ENCODE assay signal across 26 cellular contexts in the genomic region with DNA sequence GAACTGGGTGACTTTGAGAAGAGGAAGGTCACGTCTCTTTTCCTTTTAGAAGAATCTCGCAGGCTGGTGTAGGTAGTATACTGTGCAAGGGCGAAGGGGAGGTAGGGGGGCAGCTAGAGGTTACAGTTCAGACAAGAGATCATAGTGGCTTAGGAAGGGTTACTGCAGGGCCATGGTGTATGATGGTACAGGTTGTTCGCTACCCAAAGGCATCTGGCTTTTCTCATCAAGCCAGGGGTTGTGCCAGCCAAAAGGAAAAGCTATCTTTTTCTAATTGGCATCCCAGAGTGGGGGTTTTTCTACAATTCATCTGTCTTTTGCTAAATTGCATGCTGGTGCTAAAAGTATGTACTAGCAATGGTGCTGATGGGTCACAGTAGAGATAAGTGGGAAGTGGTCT. TPM values are rescaled to one million over a fixed set of nuclear protein-coding genes. Genes with fewer than 3 reads are reported as not detected.
DNase-seq lines count a peak whose midpoint lies in the region; ATAC-seq and TF ChIP-seq lines count a peak whose summit lies in the region.
"Had no signal": no experiment of that assay in that cellular context is flagged by ENCODE, and none has a peak within 500 bp of the region (broad histone marks: within the 10 kb centered on the region; RNA-seq: fewer than 3 reads in every experiment).

No MANE protein-coding gene starts in this region.

- H3K9me3 ChIP-seq in breast epithelium (no peaks in the 10 kb centered on the region), muscle layer of colon (ENCODE audit: low read length) (no peaks in the 10 kb centered on the region), suprapubic skin (no peaks in the 10 kb centered on the region), vagina (no peaks in the 10 kb centered on the region)
- H3K9me3 ChIP-seq: BLaER1 had no signal

- no peaks in the 10 kb centered on the region for H3K36me3 ChIP-seq in breast epithelium
- H3K36me3 ChIP-seq in muscle layer of colon (ENCODE audit: insufficient read depth, low read length), result no peaks in the 10 kb centered on the region
- H3K36me3 ChIP-seq in suprapubic skin, result no peaks in the 10 kb centered on the region
- H3K36me3 ChIP-seq in vagina, result no peaks in the 10 kb centered on the region
- H3K36me3 ChIP-seq: BLaER1 had no signal

- H3K4me1 ChIP-seq in breast epithelium, result no peaks in the 10 kb centered on the region
- peaks cover 84% of the 10 kb centered on the region for H3K4me1 ChIP-seq in muscle layer of colon (ENCODE audit: insufficient read depth, low read length)
- peaks cover 44% of the 10 kb centered on the region for H3K4me1 ChIP-seq in suprapubic skin
- H3K4me1 ChIP-seq in vagina, result peaks cover 32% of the 10 kb centered on the region

- peak overlapping the region; percentile 6 to 62 for H3K27ac ChIP-seq in breast epithelium
- peak overlapping the region; percentile 92 for H3K27ac ChIP-seq in muscle layer of colon (ENCODE audit: low read depth, low read length)
- peak overlapping the region; percentile 84 for H3K27ac ChIP-seq in suprapubic skin
- H3K27ac ChIP-seq in vagina, result peak overlapping the region; percentile 46
- H3K27ac ChIP-seq: 22Rv1, BLaER1, HL-60, RWPE1 had no signal

- no peak overlapping the region for H3K27ac Mint-ChIP-seq in MCF 10A (ENCODE audit: low read depth, unreplicated experiment)
- H3K27ac Mint-ChIP-seq: CD4-positive, alpha-beta T cell had no signal

- CTCF ChIA-PET in MCF 10A (lab: Yijun Ruan, JAX), result interaction anchor here (1.4 kb wide), 1 partner anchor 46 kb away, joined by 7 read pairs; no protein-coding TSS in a partner anchor

- H3K4me3 ChIP-seq in breast epithelium (no peak overlapping the region), muscle layer of colon (ENCODE audit: low read depth in 1 of 2, low read length in 2 of 2) (no peak overlapping the region), suprapubic skin (no peak overlapping the region), vagina (no peak overlapping the region)
- H3K4me3 ChIP-seq: BLaER1, K562 had no signal

- BruUV-seq in MCF 10A (replicated peaks; lab: Mats Ljungman, UMichigan), result no TSS peak

- H3K27me3 ChIP-seq in breast epithelium, result no peaks in the 10 kb centered on the region
- H3K27me3 ChIP-seq in muscle layer of colon (ENCODE audit: control insufficient read depth in 1 of 2, insufficient read depth in 2 of 2, low read length in 2 of 2), result no peaks in the 10 kb centered on the region
- H3K27me3 ChIP-seq in suprapubic skin, result no peaks in the 10 kb centered on the region
- H3K27me3 ChIP-seq in vagina, result no peaks in the 10 kb centered on the region
- H3K27me3 ChIP-seq: BLaER1 had no signal

- DNase-seq in breast epithelium (ENCODE audit: low spot score in 2 of 2), result no peak
- DNase-seq in MCF 10A (ENCODE audit: unreplicated experiment), result no peak
- DNase-seq in suprapubic skin (ENCODE audit: low spot score in 2 of 2), result no peak
- no peak for DNase-seq in vagina (ENCODE audit: extremely low spot score in 2 of 2)
- no peak for DNase-seq in NCI-H1092 (lab: John Stamatoyannopoulos, UW)
- DNase-seq: ACHN; CD4-positive, alpha-beta T cell; COR-L47; DMS79; MM.1S; NCI-H1048; NCI-H1436 treated with DMSO at 0.1 percent for 48 hours; NCI-H2029; NCI-H345; NCI-H774; NK-92 treated with Interleukin-12 subunit alpha and Interleukin-12 subunit beta, amount 100 ng/mL, for 24 hours; SIG-M5 had no signal

- 94% methylated on average over 4 of the region's 4 CpGs for WGBS in suprapubic skin

- H3K36me3 Mint-ChIP-seq in MCF 10A (ENCODE audit: insufficient read depth, unreplicated experiment), result peaks cover 6% of the 10 kb centered on the region

- ATAC-seq in HG02759 (IDR thresholded peaks at IDR 0.05; ENCODE audit: unreplicated experiment) (no peak), HG02571 (IDR thresholded peaks at IDR 0.05; ENCODE audit: unreplicated experiment) (no peak)
- ATAC-seq: HepG2, K562 had no signal

- TF ChIP-seq POLR2A in breast epithelium (IDR thresholded peaks at IDR 0.05) (no peak), suprapubic skin (IDR thresholded peaks at IDR 0.05) (no peak), vagina (IDR thresholded peaks at IDR 0.05) (no peak)

- intact Hi-C loops in breast epithelium (cut with DNase I; ENCODE audit: low total_unique reads), result no loop called here
- intact Hi-C loops in MCF 10A (cut with micrococcal nuclease), result no loop called here
- intact Hi-C loops in vagina (cut with DNase I), result no loop called here

- H3K9ac ChIP-seq in muscle layer of colon (ENCODE audit: low read length), result no peak overlapping the region
- H3K9ac ChIP-seq: BLaER1 had no signal

- H3K27me3 Mint-ChIP-seq in MCF 10A (ENCODE audit: insufficient read depth, unreplicated experiment), result no peaks in the 10 kb centered on the region

- peaks cover 10% of the 10 kb centered on the region for H3K4me1 Mint-ChIP-seq in MCF 10A (ENCODE audit: insufficient read depth, unreplicated experiment)

- no peak overlapping the region for H3K4me3 Mint-ChIP-seq in MCF 10A (ENCODE audit: unreplicated experiment)
- H3K4me3 Mint-ChIP-seq: CD4-positive, alpha-beta T cell had no signal

- TF ChIP-seq CTCF in breast epithelium (IDR thresholded peaks at IDR 0.05) (no peak), MCF 10A (IDR thresholded peaks at IDR 0.05; ENCODE audit: unreplicated experiment) (no peak), suprapubic skin (IDR thresholded peaks at IDR 0.05) (no peak), vagina (IDR thresholded peaks at IDR 0.05) (no peak)

- no peak for TF ChIP-seq EP300 in suprapubic skin (IDR thresholded peaks at IDR 0.05)

- no peaks in the 10 kb centered on the region for H3K9me3 Mint-ChIP-seq in MCF 10A (ENCODE audit: unreplicated experiment)
- H3K9me3 Mint-ChIP-seq: CD4-positive, alpha-beta T cell had no signal

- POLR2A ChIA-PET in MCF 10A (lab: Yijun Ruan, JAX), result no interaction called here

RNA-seq across cellular contexts. Expression of a gene that starts 22.8 kb away (rescaled TPM):
- total RNA-seq in breast epithelium (10 to 100 TPM; 17.0 to 33.9 (median 18.7) TPM), MCF 10A (2022) (not detected in 2 replicates), suprapubic skin (10 to 100 TPM in 2 of 4 donors, 1 to 10 TPM in 2; 4.1 to 17.3 (median 9.3) TPM), vagina (38.5 TPM)
- total RNA-seq: HepG2, K562 had no signal

Comparison
In these comparisons a context has a peak if more than half of its experiments do, and no peak if none do; other contexts are left out.
1. H3K27ac ChIP-seq: peak in every context shown above with its lines; median percentile 92 in muscle layer of colon; 84 in suprapubic skin; 46 in vagina; 34 in breast epithelium.